In genomic region chr19:19033426-19034203, GRCh38 we compare ENCODE assay signal across 8 cellular contexts. TPM values are rescaled to one million over a fixed set of nuclear protein-coding genes. Genes with fewer than 3 reads are reported as not detected.
DNase-seq lines count a peak whose midpoint lies in the region; ATAC-seq and TF ChIP-seq lines count a peak whose summit lies in the region.

Gene ARMC6, plus strand, starts transcription at chr19:19033603. Its CDS starts 607 bp downstream, at chr19:19034210.
Gene SUGP2, minus strand, starts transcription at chr19:19033517. Its CDS starts 2,446 bp downstream, at chr19:19031071.

- ATAC-seq in GM18517 (IDR thresholded peaks at IDR 0.05; ENCODE audit: unreplicated experiment), result peak; percentile 73
- ATAC-seq in HG02973 (IDR thresholded peaks at IDR 0.05; ENCODE audit: unreplicated experiment), result peak; percentile 56
- ATAC-seq in aorta (ENCODE audit: low FRiP score), result peak; percentile 94

- no peaks in the 10 kb centered on the region for H3K36me3 ChIP-seq in hepatocyte (replicated peaks; ENCODE audit: insufficient read depth, low read depth)
- H3K36me3 ChIP-seq in aorta (ENCODE audit: control insufficient read depth in 1 of 2, insufficient read depth in 2 of 2, low read length in 1 of 2), result no peaks in the 10 kb centered on the region

- DNase-seq in NCI-H2081 (lab: John Stamatoyannopoulos, UW) (peak; percentile 81 to 89), T1000 (lab: John Stamatoyannopoulos, UW) (peak; percentile 94), astrocyte of the cerebellum (ENCODE audit: low read depth) (peak; percentile 49), hepatocyte (ENCODE audit: low spot score) (peak; percentile 95), retina (peak; percentile 95), aorta (peak; percentile 90 to 94)

- WGBS in hepatocyte (ENCODE audit: low lambda C conversion rate, missing lambda C conversion rate), result under 1% methylated on average over 68 of the region's 94 CpGs
- whole genome bisulfite sequencing in aorta, 2 donors, result 0% methylated on average over 79 to 94 of the region's 94 CpGs

- peak within 1 kb of the TSS; percentile 98 for H3K4me2 ChIP-seq in hepatocyte

- H2AFZ ChIP-seq in hepatocyte, result peak within 1 kb of the TSS; percentile 96

- peaks cover 78% of the 10 kb centered on the region for H3K79me2 ChIP-seq in hepatocyte

- H3K27me3 ChIP-seq in hepatocyte, result no peaks in the 10 kb centered on the region
- no peaks in the 10 kb centered on the region for H3K27me3 ChIP-seq in aorta (ENCODE audit: control insufficient read depth in 1 of 2, insufficient read depth in 2 of 2, low read length in 1 of 2)

- no peak for TF ChIP-seq CTCF in astrocyte of the cerebellum (IDR thresholded peaks at IDR 0.05; ENCODE audit: low read depth, low read length, missing control alignments)
- TF ChIP-seq CTCF in hepatocyte (IDR thresholded peaks at IDR 0.05; ENCODE audit: poor library complexity), result no peak

- intact Hi-C loops in aorta (cut with DNase I), result loop anchor here in 1 of 2 donors (5.0 kb wide), 1 partner anchor 104 kb away; the partner anchor contains the start of gene TMEM161A

- H4K20me1 ChIP-seq in hepatocyte (ENCODE audit: insufficient read depth, poor library complexity, severe bottlenecking), result peaks cover 14% of the 10 kb centered on the region

- H3K9me2 ChIP-seq in hepatocyte (replicated peaks; ENCODE audit: insufficient read depth), result no peaks in the 10 kb centered on the region

- H3K4me1 ChIP-seq in hepatocyte (ENCODE audit: insufficient read depth), result peaks cover 2% of the 10 kb centered on the region
- no peaks in the 10 kb centered on the region for H3K4me1 ChIP-seq in aorta (ENCODE audit: control insufficient read depth in 1 of 2, insufficient read depth in 2 of 2, low read length in 2 of 2)

- in situ Hi-C loops in astrocyte of the cerebellum (cut with HindIII; ENCODE audit: low sequenced_read_pairs), result no loop called here

- H3K9me3 ChIP-seq in hepatocyte (ENCODE audit: low read depth) (no peaks in the 10 kb centered on the region), aorta (ENCODE audit: control insufficient read depth, low read length) (no peaks in the 10 kb centered on the region)

- peak within 1 kb of the TSS; percentile 62 for H3K4me3 ChIP-seq in astrocyte of the cerebellum (ENCODE audit: low read depth, low read length)
- peak within 1 kb of the TSS; percentile 86 for H3K4me3 ChIP-seq in hepatocyte
- peak within 1 kb of the TSS; percentile 78 to 91 for H3K4me3 ChIP-seq in aorta (ENCODE audit: low read length in 2 of 2)

- H3K27ac ChIP-seq in hepatocyte, result peak within 1 kb of the TSS; percentile 98
- peak within 1 kb of the TSS; percentile 46 to 89 for H3K27ac ChIP-seq in aorta (ENCODE audit: low read depth in 1 of 2, low read length in 2 of 2)

RNA-seq across cellular contexts. Expression of gene ARMC6, which starts in this region (rescaled TPM):
- total RNA-seq in hepatocyte (26.4 and 29.7 TPM in 2 replicates), aorta (10 to 100 TPM; 11.7 to 13.1 TPM)
- polyA plus RNA-seq in hepatocyte (25.8 and 30.8 TPM in 2 replicates), aorta (10 to 100 TPM in 1 of 2 donors, 1 to 10 TPM in 1; 8.8 to 13.2 TPM)

RNA-seq across cellular contexts. Expression of gene SUGP2, which starts in this region (rescaled TPM):
- total RNA-seq in hepatocyte, result 35.6 and 36.4 TPM in 2 replicates
- 51.0 and 57.5 TPM in 2 replicates for polyA plus RNA-seq in hepatocyte
- 10 to 100 TPM; 61.0 to 93.1 TPM for total RNA-seq in aorta
- 10 to 100 TPM in 1 of 2 donors, 1 to 10 TPM in 1; 7.4 to 61.3 TPM for polyA plus RNA-seq in aorta

Comparison
In these comparisons a context has a peak if more than half of its experiments do, and no peak if none do; other contexts are left out.
1. Peak in every context shown above with its lines: DNase-seq, ATAC-seq, H3K4me3 ChIP-seq and H3K27ac ChIP-seq.